In genomic region chr5:179326176-179326997, GRCh38 we compare ENCODE assay signal across 11 cellular contexts. TPM values are rescaled to one million over a fixed set of nuclear protein-coding genes. Genes with fewer than 3 reads are reported as not detected.
DNase-seq lines count a peak whose midpoint lies in the region; ATAC-seq, FAIRE-seq and TF ChIP-seq lines count a peak whose summit lies in the region.
"Had no signal": no experiment of that assay in that cellular context is flagged by ENCODE, and none has a peak within 500 bp of the region (broad histone marks: within the 10 kb centered on the region; RNA-seq: fewer than 3 reads in every experiment).

No MANE protein-coding gene starts in this region.

- FAIRE-seq in K562 (lab: Jason Lieb, UNC) = no peak
- FAIRE-seq: GM12892 had no signal

- H3K9me1 ChIP-seq in K562 (ENCODE audit: control insufficient read depth, insufficient read depth, low read length) = no peaks in the 10 kb centered on the region

- WGBS in K562 (ENCODE audit: insufficient coverage, low coverage, missing lambda C conversion rate) = 4% methylated on average over 22 of the region's 32 CpGs
- WGBS in right cardiac atrium = 32% methylated on average over 32 of the region's 32 CpGs

- H3K4me3 Mint-ChIP-seq in CD14-positive monocyte = no peak overlapping the region

- H3K27me3 Mint-ChIP-seq in CD14-positive monocyte (ENCODE audit: low read depth in 3 of 3) = peaks cover 4 to 17% (median 6%) of the 10 kb centered on the region in 3 donors

- POLR2A ChIA-PET in K562 (lab: Yijun Ruan, JAX) = interaction anchor here (0.5 to 1.2 kb wide), 3 partner anchors 49 to 498 kb away, joined by 3 to 4 read pairs (median 3); no protein-coding TSS in a partner anchor

- H3K4me3 ChIP-seq in K562 (no peak overlapping the region), right cardiac atrium (ENCODE audit: low read length) (no peak overlapping the region)

- TF ChIP-seq RAD21 in K562 (CRISPR knock-in tag; conservative IDR thresholded peaks at IDR 0.05 in 1 of 2, IDR thresholded peaks at IDR 0.05 in 1 of 2) = no peak

- no TSS peak for BruUV-seq in K562 (replicated peaks; lab: Mats Ljungman, UMichigan)

- no peak overlapping the region for H3K27ac ChIP-seq in K562 (ENCODE audit: extremely low read depth, low read depth, low read length)
- H3K27ac ChIP-seq in right cardiac atrium (ENCODE audit: low read length) = peak overlapping the region; percentile 5
- H3K27ac ChIP-seq: C4-2B had no signal

- DNase-seq in CD14-positive monocyte (ENCODE audit: low spot score) = peak; percentile 24
- peak in 3 of 4 experiments; percentile 67 to 81 (median 78) for DNase-seq in K562 (ENCODE audit: extremely low read depth in 1 of 4, low spot score in 3 of 4)
- DNase-seq in right cardiac atrium = peak; percentile 83 to 93 (median 89)
- peak; percentile 92 for DNase-seq in posterior vena cava (ENCODE audit: low spot score)
- DNase-seq in COLO668 (lab: John Stamatoyannopoulos, UW; ENCODE audit: unreplicated experiment) = no peak
- no peak for DNase-seq in T-helper 9 cell
- no peak for DNase-seq in activated CD8-positive, alpha-beta memory T cell treated with anti-CD3 and anti-CD28 coated beads, Interleukin-2, amount 50 U/mL, for 4 hours
- DNase-seq: NCI-H748 treated with DMSO at 0.1 percent for 48 hours had no signal

- peaks cover 0 to 5% of the 10 kb centered on the region in 2 experiments; a peak in 1 of 5 replicates for H3K4me1 ChIP-seq in K562 (replicated peaks in 1 of 2; ENCODE audit: control insufficient read depth in 2 of 2, insufficient read depth in 2 of 2, low read length in 2 of 2)
- no peaks in the 10 kb centered on the region for H3K4me1 ChIP-seq in right cardiac atrium (ENCODE audit: control insufficient read depth, insufficient read depth, low read length)

- no peaks in the 10 kb centered on the region for H3K36me3 ChIP-seq in K562 (ENCODE audit: control insufficient read depth, insufficient read depth, low read length)

- no peaks in the 10 kb centered on the region for H3K79me2 ChIP-seq in K562 (ENCODE audit: control insufficient read depth, insufficient read depth, low read length)

- CTCF ChIA-PET in K562 (lab: Yijun Ruan, JAX; ENCODE audit: low intra/inter-chr PET ratio) = no interaction called here

- no peaks in the 10 kb centered on the region for H3K9me3 Mint-ChIP-seq in CD14-positive monocyte

- H3K27me3 ChIP-seq in K562 (ENCODE audit: control insufficient read depth in 2 of 2, insufficient read depth in 2 of 2, low read length in 2 of 2) (peaks cover 18 to 69% of the 10 kb centered on the region in 2 experiments; a peak in 4 of 5 replicates), right cardiac atrium (ENCODE audit: control insufficient read depth, insufficient read depth) (no peaks in the 10 kb centered on the region)

- no peaks in the 10 kb centered on the region for H3K36me3 Mint-ChIP-seq in CD14-positive monocyte

- TF ChIP-seq EP300 in K562 (IDR thresholded peaks at IDR 0.05; ENCODE audit: low read length) = no peak

- intact Hi-C loops in CD14-positive monocyte (cut with micrococcal nuclease) (no loop called here), K562 (cut with micrococcal nuclease) (no loop called here), right cardiac atrium (cut with DNase I) (no loop called here), posterior vena cava (cut with DNase I) (no loop called here)

- no peaks in the 10 kb centered on the region for H4K20me1 ChIP-seq in K562 (replicated peaks; ENCODE audit: control insufficient read depth, insufficient read depth, low read length)

- H3K4me1 Mint-ChIP-seq in CD14-positive monocyte = no peaks in the 10 kb centered on the region

- no peaks in the 10 kb centered on the region for H3K9me3 ChIP-seq in K562 (replicated peaks; ENCODE audit: control insufficient read depth, insufficient read depth, low read depth, low read length)
- H3K9me3 ChIP-seq in right cardiac atrium (ENCODE audit: control insufficient read depth, low read length) = no peaks in the 10 kb centered on the region

- no peak overlapping the region for H3K9ac ChIP-seq in K562 (ENCODE audit: insufficient read depth in 1 of 2, low read depth in 2 of 2, low read length in 2 of 2)

- H3K4me2 ChIP-seq in K562 (ENCODE audit: insufficient read depth, low read length) = no peak overlapping the region

- H3K27ac Mint-ChIP-seq in CD14-positive monocyte = no peak overlapping the region

- TF ChIP-seq POLR2A in K562 (conservative IDR thresholded peaks at IDR 0.05) = no peak

- no peak overlapping the region for H2AFZ ChIP-seq in K562 (ENCODE audit: low read depth, low read length)

- TF ChIP-seq CTCF in CD14-positive monocyte (IDR thresholded peaks at IDR 0.05) = no peak
- TF ChIP-seq CTCF in K562 (IDR thresholded peaks at IDR 0.05 in 2 of 3, conservative IDR thresholded peaks at IDR 0.05 in 1 of 3; ENCODE audit: insufficient read depth in 2 of 3, low read depth in 1 of 3, low read length in 3 of 3) = no peak

- ATAC-seq in K562 = peak; percentile 64; the same call in 2 of the 3 replicates
- ATAC-seq in right cardiac atrium = peak; percentile 86 to 88
- no peak for ATAC-seq in GM19035 (IDR thresholded peaks at IDR 0.05; ENCODE audit: unreplicated experiment)

- in situ Hi-C loops in K562 (cut with MboI) = no loop called here

TF ChIP-seq in K562, 482 proteins besides CTCF, POLR2A, EP300 and RAD21:
- no peak for TF ChIP-seq SRF (CRISPR knock-in tag; IDR thresholded peaks at IDR 0.05)
- TF ChIP-seq NCOA6 (IDR thresholded peaks at IDR 0.05) = no peak
- TF ChIP-seq ASH1L (IDR thresholded peaks at IDR 0.05; ENCODE audit: borderline replicate concordance, low read depth, partially characterized antibody) = no peak
- no peak for TF ChIP-seq CBFA2T3 (IDR thresholded peaks at IDR 0.05)
- no peak for TF ChIP-seq MYBL2 (IDR thresholded peaks at IDR 0.05; ENCODE audit: low read depth)
- no peak for TF ChIP-seq MYBL2 (CRISPR knock-in tag; IDR thresholded peaks at IDR 0.05; ENCODE audit: borderline replicate concordance)
- TF ChIP-seq ZBTB8A (IDR thresholded peaks at IDR 0.05; ENCODE audit: partially characterized antibody) = no peak
- TF ChIP-seq GATAD2A (IDR thresholded peaks at IDR 0.05) = no peak
- TF ChIP-seq SAFB2 (IDR thresholded peaks at IDR 0.05; ENCODE audit: borderline replicate concordance, low read depth, low read length, severe bottlenecking) = no peak
- no peak for TF ChIP-seq RERE (CRISPR knock-in tag; IDR thresholded peaks at IDR 0.05; ENCODE audit: borderline replicate concordance)

RNA-seq across cellular contexts. Expression of gene ADAMTS2, which starts 18.9 kb away (rescaled TPM):
- under 1 TPM in 1 of 2 donors, not detected in 1; 0.74 TPM for polyA plus RNA-seq in CD14-positive monocyte
- total RNA-seq in K562 (2011; cell fraction: chromatin; rRNA removed; ENCODE audit: low replicate concordance) = not detected in 2 replicates
- not detected in 2 replicates for total RNA-seq in K562 (2011; cell fraction: nucleolus; rRNA removed)
- not detected in 2 replicates for total RNA-seq in K562 (2011; cell fraction: nucleoplasm; rRNA removed)
- total RNA-seq in K562 (2014; rRNA removed) = not detected in 2 replicates
- total RNA-seq in K562 (2014; rRNA removed; fragmentation: Illumina TruSeq; extraction: Trizol) = not detected in 2 replicates
- not detected in 2 replicates for total RNA-seq in K562 (2015; rRNA removed; fragmentation: Illumina TruSeq; extraction: Trizol)
- total RNA-seq in K562 (2021) = 0.07 TPM in 1 of 2 replicates, not detected in the other
- not detected in 2 replicates for polyA plus RNA-seq in K562 (2011; rRNA removed)
- 0.04 and 0.06 TPM in 2 replicates for polyA plus RNA-seq in K562 (2011; cell fraction: cytosol; rRNA removed)
- polyA plus RNA-seq in K562 (2011; cell fraction: nucleus; rRNA removed) = not detected in 2 replicates
- not detected in 2 replicates for polyA plus RNA-seq in K562 (2012)
- not detected in 2 replicates for polyA plus RNA-seq in K562 (2014; fragmentation: Illumina TruSeq; extraction: Trizol)
- not detected for polyA plus RNA-seq in K562 (2014; fragmentation: Nextera tagmentation; extraction: Ambion mirVana)
- polyA plus RNA-seq in K562 (2014; rRNA removed) = not detected in 2 replicates
- not detected in 2 replicates for polyA minus RNA-seq in K562 (2011; rRNA and poly(A)+ RNA removed)
- polyA minus RNA-seq in K562 (2011; cell fraction: cytosol; rRNA and poly(A)+ RNA removed) = not detected in 2 replicates
- polyA minus RNA-seq in K562 (2011; cell fraction: nucleus; rRNA and poly(A)+ RNA removed) = not detected in 2 replicates
- total RNA-seq in right cardiac atrium = 10 to 100 TPM; 11.9 to 23.2 (median 18.0) TPM
- 7.0 TPM for polyA plus RNA-seq in right cardiac atrium
- 10 to 100 TPM; 27.1 to 62.0 TPM for total RNA-seq in posterior vena cava

Comparison
In these comparisons a context has a peak if more than half of its experiments do, and no peak if none do; other contexts are left out.
1. DNase-seq: peak in CD14-positive monocyte (single experiment), K562 (3 of 4), right cardiac atrium (3 of 3) and posterior vena cava (single experiment); none in COLO668 (single experiment), T-helper 9 cell (single experiment) and activated CD8-positive, alpha-beta memory T cell treated with anti-CD3 and anti-CD28 coated beads, Interleukin-2, amount 50 U/mL, for 4 hours (single experiment).
2. RNA of gene ADAMTS2, which starts 18.9 kb away (total RNA-seq): 27.1 to 62.0 TPM in posterior vena cava and 11.9 to 23.2 TPM in right cardiac atrium; 0.07 TPM in K562; every median in the first group is over 10 times any median in the second.